Comparison of ENCODE assay signal across 13 cellular contexts in genomic region chr20:25336561-25337422, GRCh38. TPM values are rescaled to one million over a fixed set of nuclear protein-coding genes. Genes with fewer than 3 reads are reported as not detected.
DNase-seq lines count a peak whose midpoint lies in the region; ATAC-seq, FAIRE-seq and TF ChIP-seq lines count a peak whose summit lies in the region.
"Had no signal": no experiment of that assay in that cellular context is flagged by ENCODE, and none has a peak within 500 bp of the region (broad histone marks: within the 10 kb centered on the region; RNA-seq: fewer than 3 reads in every experiment).

No MANE protein-coding gene starts in this region.

- WGBS in GM12878 (ENCODE audit: insufficient coverage, insufficient replicate concordance, low lambda C conversion rate, missing lambda C conversion rate), result 83% methylated on average over 17 of the region's 17 CpGs
- WGBS in iPS DF 6.9 (ENCODE audit: insufficient coverage, insufficient read length), result no CpG with 5 or more reads among the region's 17 CpGs
- WGBS in sigmoid colon, 2 donors, result 72 to 89% methylated on average over 17 of the region's 17 CpGs

- POLR2A ChIA-PET in GM12878 (lab: Charles Lee), result no interaction called here

- H3K9ac ChIP-seq in GM12878 (ENCODE audit: control insufficient read depth, insufficient read depth, low read length), result no peak overlapping the region

- H3K4me1 ChIP-seq in GM12878 (ENCODE audit: control insufficient read depth, insufficient read depth, low read length), result no peaks in the 10 kb centered on the region
- peaks cover 1% of the 10 kb centered on the region; the same call in 1 of the 2 replicates for H3K4me1 ChIP-seq in iPS DF 6.9 (ENCODE audit: control insufficient read depth, insufficient read depth, low read length)
- no peaks in the 10 kb centered on the region for H3K4me1 ChIP-seq in sigmoid colon

- no peaks in the 10 kb centered on the region; the same call in 2 of the 3 replicates for H3K9me3 ChIP-seq in GM12878 (replicated peaks; ENCODE audit: control insufficient read depth, insufficient read depth, low read length)
- H3K9me3 ChIP-seq in iPS DF 6.9 (ENCODE audit: control insufficient read depth, insufficient read depth, low read length), result no peaks in the 10 kb centered on the region
- no peaks in the 10 kb centered on the region for H3K9me3 ChIP-seq in sigmoid colon
- H3K9me3 ChIP-seq: HAP-1 had no signal

- H3K27ac Mint-ChIP-seq in HFFc6, result peak overlapping the region; percentile 17; the same call in 1 of the 2 replicates

- H3K36me3 Mint-ChIP-seq in HFFc6 (ENCODE audit: low read depth), result no peaks in the 10 kb centered on the region

- H3K9me3 Mint-ChIP-seq in HFFc6, result no peaks in the 10 kb centered on the region

- H3K27ac ChIP-seq in GM12878 (ENCODE audit: control insufficient read depth, insufficient read depth) (no peak overlapping the region), iPS DF 6.9 (ENCODE audit: low read length) (no peak overlapping the region), sigmoid colon (no peak overlapping the region)

- CTCF ChIA-PET in GM12878 (lab: Yijun Ruan, JAX), result interaction anchor here (0.6 to 1.3 kb wide), 2 partner anchors 63 to 300 kb away, joined by 3 to 5 read pairs; no protein-coding TSS in a partner anchor

- no TSS peak for BruUV-seq in GM12878 (replicated peaks; lab: Mats Ljungman, UMichigan)

- H4K20me1 ChIP-seq in GM12878 (ENCODE audit: control insufficient read depth, insufficient read depth), result peaks cover 2% of the 10 kb centered on the region; the same call in 1 of the 2 replicates

- FAIRE-seq in GM12878 (lab: Jason Lieb, UNC), result no peak
- FAIRE-seq: islet of Langerhans had no signal

- peaks cover 15% of the 10 kb centered on the region for H3K4me1 Mint-ChIP-seq in HFFc6 (ENCODE audit: low read depth)

- TF ChIP-seq EP300 in GM12878 (IDR thresholded peaks at IDR 0.05; ENCODE audit: borderline replicate concordance in 1 of 2, control insufficient read depth in 1 of 2, low read depth in 2 of 2, low read length in 2 of 2) (no peak), sigmoid colon (IDR thresholded peaks at IDR 0.05) (no peak)

- no peak overlapping the region for H3K4me2 ChIP-seq in GM12878 (ENCODE audit: control insufficient read depth, insufficient read depth)

- peak; percentile 63 for TF ChIP-seq CTCF in HFFc6 (IDR thresholded peaks at IDR 0.05)
- peak in 1 of 3 experiments; percentile 8; a peak in 1 of 6 replicates for TF ChIP-seq CTCF in GM12878 (IDR thresholded peaks at IDR 0.05 in 2 of 3, conservative IDR thresholded peaks at IDR 0.05 in 1 of 3; ENCODE audit: control insufficient read depth in 2 of 3, extremely low read depth in 1 of 3, insufficient read depth in 1 of 3, low read depth in 3 of 3, low read length in 3 of 3)
- TF ChIP-seq CTCF in sigmoid colon (IDR thresholded peaks at IDR 0.05), result peak in 2 of 4 experiments; percentile 10 to 35

- H3K4me3 ChIP-seq in GM12878, result no peak overlapping the region
- H3K4me3 ChIP-seq in iPS DF 6.9 (ENCODE audit: low read length), result no peak overlapping the region
- no peak overlapping the region for H3K4me3 ChIP-seq in sigmoid colon
- H3K4me3 ChIP-seq: HAP-1 had no signal

- H3K36me3 ChIP-seq in GM12878 (ENCODE audit: control insufficient read depth in 2 of 2, insufficient read depth in 2 of 2, low read length in 1 of 2), result peaks cover 6 to 7% of the 10 kb centered on the region in 2 experiments; a peak in 3 of 4 replicates
- H3K36me3 ChIP-seq in iPS DF 6.9 (ENCODE audit: control insufficient read depth, insufficient read depth, low read length), result peaks cover 3% of the 10 kb centered on the region; the same call in 1 of the 2 replicates
- H3K36me3 ChIP-seq in sigmoid colon, result peaks cover 0 to 10% (median 0%) of the 10 kb centered on the region in 4 donors

- RAD21 ChIA-PET in GM12878 (lab: Charles Lee; ENCODE audit: unreplicated experiment), result no interaction called here

- DNase-seq in 8988T (peak; percentile 33), HFFc6 (peak; percentile 20), GM12878 (ENCODE audit: low read depth, low spot score) (no peak), iPS DF 6.9 (ENCODE audit: low read depth, low spot score) (peak; percentile 33), sigmoid colon (no peak)
- DNase-seq: activated CD8-positive, alpha-beta memory T cell treated with anti-CD3 and anti-CD28 coated beads, Interleukin-2, amount 50 U/mL, for 4 hours; COR-L47; NCI-H2171 treated with DMSO at 0.1 percent for 48 hours had no signal

- H3K27me3 ChIP-seq in GM12878 (replicated peaks in 1 of 2; ENCODE audit: control insufficient read depth in 2 of 2, insufficient read depth in 2 of 2, low read length in 1 of 2), result no peaks in the 10 kb centered on the region
- H3K27me3 ChIP-seq in iPS DF 6.9 (ENCODE audit: control insufficient read depth, insufficient read depth, low read length), result no peaks in the 10 kb centered on the region; the same call in 1 of the 2 replicates
- H3K27me3 ChIP-seq in sigmoid colon, result no peaks in the 10 kb centered on the region

- intact Hi-C loops in GM12878 (cut with micrococcal nuclease; ENCODE audit: unreplicated experiment), result no loop called here
- intact Hi-C loops in sigmoid colon (cut with DNase I), result no loop called here

- ATAC-seq in GM12878 (no peak), GM18498 (IDR thresholded peaks at IDR 0.05; ENCODE audit: unreplicated experiment) (no peak), GM21423 (IDR thresholded peaks at IDR 0.05; ENCODE audit: unreplicated experiment) (no peak), HG03520 (IDR thresholded peaks at IDR 0.05; ENCODE audit: unreplicated experiment) (no peak)

- H3K4me3 Mint-ChIP-seq in HFFc6, result no peak overlapping the region

- no peaks in the 10 kb centered on the region for H3K27me3 Mint-ChIP-seq in HFFc6 (ENCODE audit: insufficient read depth)

- in situ Hi-C loops in GM12878 (cut with MboI), result no loop called here

- TF ChIP-seq POLR2A in GM12878 (IDR thresholded peaks at IDR 0.05; ENCODE audit: low read depth, low read length), result no peak
- no peak for TF ChIP-seq POLR2A in sigmoid colon (IDR thresholded peaks at IDR 0.05)

- H3K79me2 ChIP-seq in GM12878 (ENCODE audit: control insufficient read depth, insufficient read depth, low read length), result peaks cover 10% of the 10 kb centered on the region

- SMC1A ChIA-PET in GM12878 (lab: Charles Lee; ENCODE audit: uncharacterized antibody, unreplicated experiment), result no interaction called here

- TF ChIP-seq RAD21 in GM12878 (IDR thresholded peaks at IDR 0.05; ENCODE audit: insufficient read depth, low read depth, low read length), result peak; percentile 44

- H2AFZ ChIP-seq in GM12878 (ENCODE audit: control insufficient read depth, low read depth, low read length), result no peak overlapping the region

TF ChIP-seq in GM12878, 131 proteins besides CTCF, POLR2A, EP300 and RAD21:
- TF ChIP-seq TCF7 (IDR thresholded peaks at IDR 0.05; ENCODE audit: borderline replicate concordance), result no peak

RNA-seq across cellular contexts. Expression of gene ABHD12, which starts 53.8 kb away (rescaled TPM):
- total RNA-seq in HFFc6 (2021; fragmentation: NEBNext Ultra II Directional; extraction: Animal tissue kit (Norgen Biotek cat#: 25700)), result 100 to 1,000 TPM in 2 of 6 experiments, 10 to 100 TPM in 4; 87.0 to 103 (median 98.9) TPM
- total RNA-seq in GM12878 (2013; cell fraction: nucleolus; rRNA removed), result 30.6 and 34.6 TPM in 2 replicates
- total RNA-seq in GM12878 (2014; rRNA removed), result 22.8 and 33.0 TPM in 2 replicates
- 15.9 and 22.0 TPM in 2 replicates for total RNA-seq in GM12878 (2014; rRNA removed; fragmentation: Illumina TruSeq; extraction: Trizol)
- total RNA-seq in GM12878 (2021), result 37.1 and 42.2 TPM in 2 replicates
- 28.3 TPM for polyA plus RNA-seq in GM12878 (2011; ENCODE audit: low read depth)
- 14.2 and 16.1 TPM in 2 replicates for polyA plus RNA-seq in GM12878 (2011; rRNA removed)
- polyA plus RNA-seq in GM12878 (2011; cell fraction: cytosol; rRNA removed), result 19.5 and 21.7 TPM in 2 replicates
- polyA plus RNA-seq in GM12878 (2011; cell fraction: nucleus; rRNA removed), result 23.4 and 24.7 TPM in 2 replicates
- polyA plus RNA-seq in GM12878 (2012), result 28.7 and 33.4 TPM in 2 replicates
- 19.8 and 27.6 TPM in 2 replicates for polyA plus RNA-seq in GM12878 (2014; fragmentation: Illumina TruSeq; extraction: Trizol)
- polyA plus RNA-seq in GM12878 (2014; fragmentation: Nextera tagmentation; extraction: Ambion mirVana), result 1 to 10 TPM; 1.5 to 4.1 TPM
- polyA plus RNA-seq in GM12878 (2014; rRNA removed), result 25.7 and 28.8 TPM in 2 replicates
- 10 to 100 TPM; 52.4 to 61.8 TPM for polyA plus RNA-seq in GM12878 (2016; fragmentation: Nextera tagmentation; extraction: Ambion mirVana)
- 21.3 and 24.1 TPM in 2 replicates for polyA minus RNA-seq in GM12878 (2011; rRNA and poly(A)+ RNA removed)
- polyA minus RNA-seq in GM12878 (2011; cell fraction: cytosol; rRNA and poly(A)+ RNA removed), result 4.7 and 15.1 TPM in 2 replicates
- polyA minus RNA-seq in GM12878 (2011; cell fraction: nucleus; rRNA and poly(A)+ RNA removed), result 13.9 and 28.6 TPM in 2 replicates
- total RNA-seq in sigmoid colon, result 10 to 100 TPM; 18.9 to 39.6 (median 34.9) TPM
- 10 to 100 TPM; 27.0 to 49.0 (median 35.7) TPM for polyA plus RNA-seq in sigmoid colon

Comparison
In these comparisons a context has a peak if more than half of its experiments do, and no peak if none do; other contexts are left out.
1. DNase-seq: peak in 8988T (single experiment), HFFc6 (single experiment) and iPS DF 6.9 (single experiment); none in GM12878 (single experiment) and sigmoid colon (single experiment).